2 cellular contexts compared by ENCODE assay signal in genomic region chr6:156045416-156045815, GRCh38.
TF ChIP-seq lines count a peak whose summit lies in the region.

No MANE protein-coding gene starts in this region.

TF ChIP-seq in GM23338, 12 proteins besides CTCF, POLR2A, EP300 and RAD21 (continued from another document):
- TF ChIP-seq, protein P1, sequence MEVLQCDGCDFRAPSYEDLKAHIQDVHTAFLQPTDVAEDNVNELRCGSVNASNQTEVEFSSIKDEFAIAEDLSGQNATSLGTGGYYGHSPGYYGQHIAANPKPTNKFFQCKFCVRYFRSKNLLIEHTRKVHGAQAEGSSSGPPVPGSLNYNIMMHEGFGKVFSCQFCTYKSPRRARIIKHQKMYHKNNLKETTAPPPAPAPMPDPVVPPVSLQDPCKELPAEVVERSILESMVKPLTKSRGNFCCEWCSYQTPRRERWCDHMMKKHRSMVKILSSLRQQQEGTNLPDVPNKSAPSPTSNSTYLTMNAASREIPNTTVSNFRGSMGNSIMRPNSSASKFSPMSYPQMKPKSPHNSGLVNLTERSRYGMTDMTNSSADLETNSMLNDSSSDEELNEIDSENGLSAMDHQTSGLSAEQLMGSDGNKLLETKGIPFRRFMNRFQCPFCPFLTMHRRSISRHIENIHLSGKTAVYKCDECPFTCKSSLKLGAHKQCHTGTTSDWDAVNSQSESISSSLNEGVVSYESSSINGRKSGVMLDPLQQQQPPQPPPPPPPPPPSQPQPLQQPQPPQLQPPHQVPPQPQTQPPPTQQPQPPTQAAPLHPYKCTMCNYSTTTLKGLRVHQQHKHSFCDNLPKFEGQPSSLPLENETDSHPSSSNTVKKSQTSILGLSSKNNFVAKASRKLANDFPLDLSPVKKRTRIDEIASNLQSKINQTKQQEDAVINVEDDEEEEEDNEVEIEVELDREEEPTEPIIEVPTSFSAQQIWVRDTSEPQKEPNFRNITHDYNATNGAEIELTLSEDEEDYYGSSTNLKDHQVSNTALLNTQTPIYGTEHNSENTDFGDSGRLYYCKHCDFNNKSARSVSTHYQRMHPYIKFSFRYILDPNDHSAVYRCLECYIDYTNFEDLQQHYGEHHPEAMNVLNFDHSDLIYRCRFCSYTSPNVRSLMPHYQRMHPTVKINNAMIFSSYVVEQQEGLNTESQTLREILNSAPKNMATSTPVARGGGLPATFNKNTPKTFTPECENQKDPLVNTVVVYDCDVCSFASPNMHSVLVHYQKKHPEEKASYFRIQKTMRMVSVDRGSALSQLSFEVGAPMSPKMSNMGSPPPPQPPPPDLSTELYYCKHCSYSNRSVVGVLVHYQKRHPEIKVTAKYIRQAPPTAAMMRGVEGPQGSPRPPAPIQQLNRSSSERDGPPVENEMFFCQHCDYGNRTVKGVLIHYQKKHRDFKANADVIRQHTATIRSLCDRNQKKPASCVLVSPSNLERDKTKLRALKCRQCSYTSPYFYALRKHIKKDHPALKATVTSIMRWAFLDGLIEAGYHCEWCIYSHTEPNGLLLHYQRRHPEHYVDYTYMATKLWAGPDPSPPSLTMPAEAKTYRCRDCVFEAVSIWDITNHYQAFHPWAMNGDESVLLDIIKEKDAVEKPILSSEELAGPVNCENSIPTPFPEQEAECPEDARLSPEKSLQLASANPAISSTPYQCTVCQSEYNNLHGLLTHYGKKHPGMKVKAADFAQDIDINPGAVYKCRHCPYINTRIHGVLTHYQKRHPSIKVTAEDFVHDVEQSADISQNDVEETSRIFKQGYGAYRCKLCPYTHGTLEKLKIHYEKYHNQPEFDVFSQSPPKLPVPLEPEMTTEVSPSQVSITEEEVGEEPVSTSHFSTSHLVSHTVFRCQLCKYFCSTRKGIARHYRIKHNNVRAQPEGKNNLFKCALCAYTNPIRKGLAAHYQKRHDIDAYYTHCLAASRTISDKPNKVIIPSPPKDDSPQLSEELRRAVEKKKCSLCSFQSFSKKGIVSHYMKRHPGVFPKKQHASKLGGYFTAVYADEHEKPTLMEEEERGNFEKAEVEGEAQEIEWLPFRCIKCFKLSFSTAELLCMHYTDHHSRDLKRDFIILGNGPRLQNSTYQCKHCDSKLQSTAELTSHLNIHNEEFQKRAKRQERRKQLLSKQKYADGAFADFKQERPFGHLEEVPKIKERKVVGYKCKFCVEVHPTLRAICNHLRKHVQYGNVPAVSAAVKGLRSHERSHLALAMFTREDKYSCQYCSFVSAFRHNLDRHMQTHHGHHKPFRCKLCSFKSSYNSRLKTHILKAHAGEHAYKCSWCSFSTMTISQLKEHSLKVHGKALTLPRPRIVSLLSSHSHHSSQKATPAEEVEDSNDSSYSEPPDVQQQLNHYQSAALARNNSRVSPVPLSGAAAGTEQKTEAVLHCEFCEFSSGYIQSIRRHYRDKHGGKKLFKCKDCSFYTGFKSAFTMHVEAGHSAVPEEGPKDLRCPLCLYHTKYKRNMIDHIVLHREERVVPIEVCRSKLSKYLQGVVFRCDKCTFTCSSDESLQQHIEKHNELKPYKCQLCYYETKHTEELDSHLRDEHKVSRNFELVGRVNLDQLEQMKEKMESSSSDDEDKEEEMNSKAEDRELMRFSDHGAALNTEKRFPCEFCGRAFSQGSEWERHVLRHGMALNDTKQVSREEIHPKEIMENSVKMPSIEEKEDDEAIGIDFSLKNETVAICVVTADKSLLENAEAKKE (CRISPR knock-in tag; IDR thresholded peaks at IDR 0.05) = no peak
- TF ChIP-seq ZNF331 (CRISPR knock-in tag; IDR thresholded peaks at IDR 0.05; ENCODE audit: low read depth) (no peak), REST (IDR thresholded peaks at IDR 0.05; ENCODE audit: unreplicated experiment) (no peak), STAT1 (IDR thresholded peaks at IDR 0.05; ENCODE audit: unreplicated experiment) (no peak), JUNB (IDR thresholded peaks at IDR 0.05; ENCODE audit: unreplicated experiment) (no peak), CREB1 (CRISPR knock-in tag; IDR thresholded peaks at IDR 0.05; ENCODE audit: low read depth) (no peak), EZH2 (IDR thresholded peaks at IDR 0.05; ENCODE audit: low read depth, unreplicated experiment) (no peak), ZNF114 (CRISPR knock-in tag; IDR thresholded peaks at IDR 0.05) (no peak), POLR2AphosphoS5 (IDR thresholded peaks at IDR 0.05; ENCODE audit: low read depth) (no peak), NANOG (IDR thresholded peaks at IDR 0.05; ENCODE audit: borderline replicate concordance) (no peak)
- TF ChIP-seq, protein P2, sequence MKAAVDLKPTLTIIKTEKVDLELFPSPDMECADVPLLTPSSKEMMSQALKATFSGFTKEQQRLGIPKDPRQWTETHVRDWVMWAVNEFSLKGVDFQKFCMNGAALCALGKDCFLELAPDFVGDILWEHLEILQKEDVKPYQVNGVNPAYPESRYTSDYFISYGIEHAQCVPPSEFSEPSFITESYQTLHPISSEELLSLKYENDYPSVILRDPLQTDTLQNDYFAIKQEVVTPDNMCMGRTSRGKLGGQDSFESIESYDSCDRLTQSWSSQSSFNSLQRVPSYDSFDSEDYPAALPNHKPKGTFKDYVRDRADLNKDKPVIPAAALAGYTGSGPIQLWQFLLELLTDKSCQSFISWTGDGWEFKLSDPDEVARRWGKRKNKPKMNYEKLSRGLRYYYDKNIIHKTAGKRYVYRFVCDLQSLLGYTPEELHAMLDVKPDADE (IDR thresholded peaks at IDR 0.05) = no peak

TF ChIP-seq in IMR-90, 13 proteins besides CTCF, POLR2A, EP300 and RAD21 (continued from another document):
- TF ChIP-seq USF2 (IDR thresholded peaks at IDR 0.05; ENCODE audit: low read depth, low read length) = no peak
- no peak for TF ChIP-seq RCOR1 (IDR thresholded peaks at IDR 0.05; ENCODE audit: insufficient replicate concordance, low read length)
- no peak for TF ChIP-seq SMC3 (IDR thresholded peaks at IDR 0.05; ENCODE audit: low read depth, low read length)
- TF ChIP-seq CEBPB (IDR thresholded peaks at IDR 0.05; ENCODE audit: low read depth, low read length) = no peak
TF ChIP-seq in IMR-90: peak in this region for 0.
